ENCODE assay signal across 26 cellular contexts in the genomic region with DNA sequence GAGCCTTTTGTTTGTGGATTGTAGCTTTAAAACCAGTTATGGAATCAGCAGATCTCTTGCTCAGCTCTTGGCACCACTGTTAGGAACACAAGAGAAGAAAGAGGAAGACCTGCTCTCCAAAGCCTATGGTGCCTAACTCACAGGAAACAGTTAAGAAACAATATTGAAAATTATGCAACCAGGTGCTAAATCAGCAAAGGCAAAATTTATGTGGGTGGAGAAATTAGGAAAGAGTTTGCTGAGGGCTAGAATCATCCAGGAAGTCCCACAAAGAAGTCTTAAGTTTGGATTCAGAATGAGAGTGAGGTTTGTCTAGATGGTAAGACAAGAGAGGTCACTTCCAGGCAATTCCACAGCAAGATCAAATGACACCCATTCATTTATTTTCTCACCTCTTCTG. TPM values are rescaled to one million over a fixed set of nuclear protein-coding genes. Genes with fewer than 3 reads are reported as not detected.
A peak's percentile ranks its signal among the peaks of the same experiment; 100 is the strongest.
DNase-seq lines count a peak whose midpoint lies in the region; ATAC-seq, FAIRE-seq and TF ChIP-seq lines count a peak whose summit lies in the region.
"Had no signal": no experiment of that assay in that cellular context is flagged by ENCODE, and none has a peak within 500 bp of the region (broad histone marks: within the 10 kb centered on the region; RNA-seq: fewer than 3 reads in every experiment).

No MANE protein-coding gene starts in this region.

- no TSS peak for BruUV-seq in HepG2 (replicated peaks; lab: Mats Ljungman, UMichigan)

- H2AFZ ChIP-seq in HepG2 (ENCODE audit: low read length) = no peak overlapping the region
- H2AFZ ChIP-seq in osteoblast (ENCODE audit: low read length) = no peak overlapping the region

- TF ChIP-seq POLR2A in HepG2 (IDR thresholded peaks at IDR 0.05; ENCODE audit: insufficient read depth in 1 of 2, low read depth in 2 of 2, low read length in 2 of 2) = no peak

- H3K4me2 ChIP-seq in HepG2 (ENCODE audit: low read depth, low read length) (no peak overlapping the region), osteoblast (ENCODE audit: insufficient read depth, low read length) (no peak overlapping the region)
- H3K4me2 ChIP-seq: smooth muscle cell had no signal

- H4K20me1 ChIP-seq in HepG2 (ENCODE audit: insufficient read depth, low read length) (no peaks in the 10 kb centered on the region), osteoblast (ENCODE audit: insufficient read depth, low read length) (no peaks in the 10 kb centered on the region)

- intact Hi-C loops in HepG2 (cut with micrococcal nuclease; ENCODE audit: unreplicated experiment) = no loop called here

- DNase-seq in HepG2 (ENCODE audit: low spot score) (no peak), SIG-M5 treated with dmso at 0.1 percent for 504 hours (lab: John Stamatoyannopoulos, UW; ENCODE audit: unreplicated experiment) (peak; percentile 95), fibroblast of pulmonary artery (ENCODE audit: low read depth) (peak; percentile 83), osteoblast (ENCODE audit: insufficient read length, low spot score, missing footprints) (no peak), globus pallidus (ENCODE audit: low spot score) (no peak), 8988T (no peak)
- DNase-seq: ACHN; activated CD8-positive, alpha-beta T cell treated with anti-CD3 and anti-CD28 coated beads for 36 hours; activated naive CD4-positive, alpha-beta T cell treated with Interleukin-2 at 50 U/mL for 16 hours; activated T-cell treated with anti-CD3 and anti-CD28 coated beads, Interleukin-2, amount 50 U/mL, for 24 hours; anterior cingulate cortex; CD4-positive, alpha-beta memory T cell; cerebellar nuclear complex; DMS53; hypothalamus; IMR-90; NCI-H1048; NCI-H1930; SHP77 treated with DMSO at 0.1 percent for 48 hours; stimulated activated CD4-positive, alpha-beta T cell treated with anti-CD3 and anti-CD28 coated beads, Interleukin-4, amount 100 ng/mL, for 4 hours had no signal

- peaks cover 0 to 5% (median 1%) of the 10 kb centered on the region in 4 donors for H3K4me1 ChIP-seq in liver (ENCODE audit: control insufficient read depth in 4 of 4, insufficient read depth in 4 of 4, low read length in 3 of 4)
- H3K4me1 ChIP-seq in HepG2 (ENCODE audit: insufficient read depth, low read length) = no peaks in the 10 kb centered on the region
- H3K4me1 ChIP-seq in osteoblast (ENCODE audit: insufficient read depth, low read length) = no peaks in the 10 kb centered on the region
- H3K4me1 ChIP-seq: prostate gland had no signal

- H3K27me3 ChIP-seq in liver (ENCODE audit: control insufficient read depth in 4 of 4, insufficient read depth in 4 of 4, low read length in 3 of 4) (no peaks in the 10 kb centered on the region), HepG2 (ENCODE audit: control insufficient read depth in 1 of 2, insufficient read depth in 2 of 2, low read length in 2 of 2) (no peaks in the 10 kb centered on the region), osteoblast (ENCODE audit: insufficient read depth, low read length) (no peaks in the 10 kb centered on the region)

- no peak overlapping the region for H3K4me3 ChIP-seq in liver (ENCODE audit: low read depth in 1 of 3, low read length in 3 of 3)
- H3K4me3 ChIP-seq in HepG2 (replicated peaks in 1 of 3; ENCODE audit: insufficient read depth in 1 of 3, low read depth in 2 of 3, low read length in 3 of 3) = no peak overlapping the region
- no peak overlapping the region for H3K4me3 ChIP-seq in fibroblast of pulmonary artery (replicated peaks; ENCODE audit: low read depth, low read length)
- H3K4me3 ChIP-seq in osteoblast (ENCODE audit: insufficient read depth, low read length) = no peak overlapping the region
- H3K4me3 ChIP-seq: prostate gland, smooth muscle cell had no signal

- H3K9me3 ChIP-seq in liver (ENCODE audit: control insufficient read depth in 4 of 4, low read length in 3 of 4) (no peaks in the 10 kb centered on the region), HepG2 (ENCODE audit: low read length) (no peaks in the 10 kb centered on the region), osteoblast (ENCODE audit: low read depth, low read length) (no peaks in the 10 kb centered on the region)
- H3K9me3 ChIP-seq: prostate gland had no signal

- no peak for FAIRE-seq in HepG2 (lab: Jason Lieb, UNC)
- FAIRE-seq: keratinocyte had no signal

- CTCF ChIA-PET in HepG2 (lab: Yijun Ruan, JAX; ENCODE audit: low intra/inter-chr PET ratio, low total read pairs) = no interaction called here

- in situ Hi-C loops in HepG2 (cut with HindIII; ENCODE audit: extremely low pct_ligation_motif_present, low pct_unique_long_range_greater_than_20kb) = no loop called here

- POLR2A ChIA-PET in HepG2 (lab: Yijun Ruan, JAX) = interaction anchor here (1.2 kb wide), 1 partner anchor 9 kb away, joined by 3 read pairs; no protein-coding TSS in a partner anchor

- H3K27ac ChIP-seq in liver (ENCODE audit: low read depth in 1 of 2, low read length in 2 of 2) (peak overlapping the region; percentile 56 to 74), HepG2 (ENCODE audit: extremely low read length, insufficient read depth, low read length) (no peak overlapping the region), osteoblast (ENCODE audit: low read depth, low read length) (no peak overlapping the region)
- H3K27ac ChIP-seq: prostate gland had no signal

- H3K9ac ChIP-seq in liver (ENCODE audit: low read depth in 1 of 2, low read length in 2 of 2) (no peak overlapping the region), HepG2 (ENCODE audit: insufficient read depth, low read depth, low read length) (no peak overlapping the region)

- ATAC-seq in HepG2 (no peak), GM19035 (IDR thresholded peaks at IDR 0.05; ENCODE audit: unreplicated experiment) (no peak)
- ATAC-seq: activated CD8-positive, alpha-beta T cell treated with anti-CD3 and anti-CD28 coated beads for 36 hours had no signal

- H3K79me2 ChIP-seq in HepG2 (ENCODE audit: insufficient read depth, low read length) (no peaks in the 10 kb centered on the region), osteoblast (ENCODE audit: insufficient read depth, low read length) (no peaks in the 10 kb centered on the region)

- peak in 1 of 2 donors; percentile 4 for TF ChIP-seq RAD21 in liver (IDR thresholded peaks at IDR 0.05)
- TF ChIP-seq RAD21 in HepG2 (CRISPR knock-in tag; IDR thresholded peaks at IDR 0.05) = no peak

- TF ChIP-seq CTCF in liver (IDR thresholded peaks at IDR 0.05; ENCODE audit: low read depth, low read length, missing input control) (no peak), HepG2 (CRISPR knock-in tag; IDR thresholded peaks at IDR 0.05) (no peak), fibroblast of pulmonary artery (IDR thresholded peaks at IDR 0.05; ENCODE audit: low read length, missing control alignments) (no peak), osteoblast (IDR thresholded peaks at IDR 0.05; ENCODE audit: extremely low read depth, low read depth, low read length) (no peak)

- H3K36me3 ChIP-seq in liver (ENCODE audit: control insufficient read depth in 4 of 4, insufficient read depth in 3 of 4, low read depth in 1 of 4, low read length in 3 of 4) (peaks cover 11 to 74% (median 54%) of the 10 kb centered on the region in 4 donors), HepG2 (replicated peaks in 1 of 2; ENCODE audit: control insufficient read depth in 1 of 2, insufficient read depth in 2 of 2, low read length in 2 of 2) (peaks cover 0 to 3% of the 10 kb centered on the region in 2 experiments; a peak in 1 of 5 replicates), osteoblast (ENCODE audit: insufficient read depth, low read length) (peaks cover 3% of the 10 kb centered on the region)
- H3K36me3 ChIP-seq: prostate gland had no signal

- TF ChIP-seq EP300 in HepG2 (IDR thresholded peaks at IDR 0.05; ENCODE audit: low read depth in 2 of 2, low read length in 2 of 2) (no peak), HepG2 (CRISPR knock-in tag; IDR thresholded peaks at IDR 0.05; ENCODE audit: borderline replicate concordance) (no peak)

TF ChIP-seq in liver, 16 proteins besides CTCF, POLR2A, EP300 and RAD21 (continues in another document):
- TF ChIP-seq HNF4G (IDR thresholded peaks at IDR 0.05) = no peak

TF ChIP-seq in HepG2, 621 proteins besides CTCF, POLR2A, EP300 and RAD21 (continues in another document):
- TF ChIP-seq, protein P1, sequence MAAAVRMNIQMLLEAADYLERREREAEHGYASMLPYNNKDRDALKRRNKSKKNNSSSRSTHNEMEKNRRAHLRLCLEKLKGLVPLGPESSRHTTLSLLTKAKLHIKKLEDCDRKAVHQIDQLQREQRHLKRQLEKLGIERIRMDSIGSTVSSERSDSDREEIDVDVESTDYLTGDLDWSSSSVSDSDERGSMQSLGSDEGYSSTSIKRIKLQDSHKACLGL (CRISPR knock-in tag; IDR thresholded peaks at IDR 0.05) = no peak
- no peak for TF ChIP-seq ZNF781 (CRISPR knock-in tag; IDR thresholded peaks at IDR 0.05; ENCODE audit: borderline replicate concordance, not compliant biosample characterization)

RNA-seq across cellular contexts. Expression of a gene that starts 49.4 kb away (rescaled TPM):
- 1,000 to 10,000 TPM in 1 of 2 donors, 1 to 10 TPM in 1; 9.9 to 1,131 TPM for total RNA-seq in liver
- polyA plus RNA-seq in liver = 100 to 1,000 TPM; 245 to 727 TPM
- 18.0 and 27.5 TPM in 2 replicates for total RNA-seq in HepG2 (2016; rRNA removed; fragmentation: Illumina TruSeq; extraction: Trizol)
- total RNA-seq in HepG2 (2016; cell fraction: cytosol; rRNA removed; fragmentation: Illumina TruSeq; extraction: Trizol; ENCODE audit: low read depth) = 2.9 and 3.1 TPM in 2 replicates
- total RNA-seq in HepG2 (2016; cell fraction: insoluble cytoplasmic fraction; rRNA removed; fragmentation: Illumina TruSeq; extraction: Trizol) = 16.9 and 27.1 TPM in 2 replicates
- 5.6 and 7.9 TPM in 2 replicates for total RNA-seq in HepG2 (2016; cell fraction: membrane; rRNA removed; fragmentation: Illumina TruSeq; extraction: Trizol)
- 11.2 and 11.3 TPM in 2 replicates for total RNA-seq in HepG2 (2016; cell fraction: nucleus; rRNA removed; fragmentation: Illumina TruSeq; extraction: Trizol)
- 9.2 and 18.9 TPM in 2 replicates for polyA plus RNA-seq in HepG2 (2011; rRNA removed)
- 9.0 and 14.2 TPM in 2 replicates for polyA plus RNA-seq in HepG2 (2011; cell fraction: cytosol; rRNA removed)
- polyA plus RNA-seq in HepG2 (2011; cell fraction: nucleus; rRNA removed) = 6.6 and 14.0 TPM in 2 replicates
- polyA plus RNA-seq in HepG2 (2012) = 12.6 and 15.2 TPM in 2 replicates
- polyA plus RNA-seq in HepG2 (2016; cell fraction: cytosol; fragmentation: Illumina TruSeq; extraction: Trizol; ENCODE audit: low read depth) = 0.95 and 1.1 TPM in 2 replicates
- 21.2 and 21.7 TPM in 2 replicates for polyA plus RNA-seq in HepG2 (2016; cell fraction: insoluble cytoplasmic fraction; fragmentation: Illumina TruSeq; extraction: Trizol; ENCODE audit: low read depth)
- 2.7 and 3.3 TPM in 2 replicates for polyA plus RNA-seq in HepG2 (2016; cell fraction: membrane; fragmentation: Illumina TruSeq; extraction: Trizol; ENCODE audit: low read depth)
- 8.2 and 9.7 TPM in 2 replicates for polyA plus RNA-seq in HepG2 (2016; cell fraction: nucleus; fragmentation: Illumina TruSeq; extraction: Trizol; ENCODE audit: insufficient read depth, low read depth)
- 9.0 and 94.3 TPM in 2 replicates for polyA minus RNA-seq in HepG2 (2011; rRNA and poly(A)+ RNA removed; ENCODE audit: low replicate concordance)
- polyA minus RNA-seq in HepG2 (2011; cell fraction: cytosol; rRNA and poly(A)+ RNA removed) = 16.3 and 44.6 TPM in 2 replicates
- 6.7 and 17.2 TPM in 2 replicates for polyA minus RNA-seq in HepG2 (2011; cell fraction: nucleus; rRNA and poly(A)+ RNA removed)
- total RNA-seq in osteoblast = 76.4 and 87.8 TPM in 2 replicates
- total RNA-seq: CD4-positive, alpha-beta memory T cell had no signal
- polyA plus RNA-seq: CD4-positive, alpha-beta memory T cell; neural cell; smooth muscle cell had no signal

Comparison
In these comparisons a context has a peak if more than half of its experiments do, and no peak if none do; other contexts are left out.
1. H3K27ac ChIP-seq: peak in liver (2 of 2); none in HepG2 (single experiment) and osteoblast (single experiment).
2. DNase-seq: peak in SIG-M5 treated with dmso at 0.1 percent for 504 hours (single experiment) and fibroblast of pulmonary artery (single experiment); none in HepG2 (single experiment), osteoblast (single experiment), globus pallidus (single experiment) and 8988T (single experiment).